Comparison of ENCODE assay signal across 12 cellular contexts in genomic region chr9:70021026-70021571, GRCh38. TPM values are rescaled to one million over a fixed set of nuclear protein-coding genes. Genes with fewer than 3 reads are reported as not detected.
DNase-seq lines count a peak whose midpoint lies in the region; ATAC-seq, FAIRE-seq and TF ChIP-seq lines count a peak whose summit lies in the region.
"Had no signal": no experiment of that assay in that cellular context is flagged by ENCODE, and none has a peak within 500 bp of the region (broad histone marks: within the 10 kb centered on the region; RNA-seq: fewer than 3 reads in every experiment).

No MANE protein-coding gene starts in this region.

- no peak overlapping the region for H3K4me3 Mint-ChIP-seq in GM23338
- H3K4me3 Mint-ChIP-seq: stimulated activated naive B cell treated with anti-CD40 and anti-IgM and Interleukin-4, amounts not matched to agents 10 μg/mL and 1 μg/mL and 100 μg/mL, for 72 hours; T-helper 2 cell treated with Interferon-gamma antibody and Interleukin-4, amounts not matched to agents 5 μg/mL and 100 μg/mL, for 36 hours had no signal

- no peaks in the 10 kb centered on the region for H3F3A ChIP-seq in GM23338 (replicated peaks; ENCODE audit: low read depth)

- TF ChIP-seq POLR2A in right lobe of liver (IDR thresholded peaks at IDR 0.05): no peak

- no peak for TF ChIP-seq CTCF in GM23338 (conservative IDR thresholded peaks at IDR 0.05; ENCODE audit: low read depth in 2 of 2)
- TF ChIP-seq CTCF in right lobe of liver (IDR thresholded peaks at IDR 0.05): no peak

- H3K79me2 ChIP-seq in GM23338 (replicated peaks; ENCODE audit: insufficient read depth): no peaks in the 10 kb centered on the region

- intact Hi-C loops in right lobe of liver (cut with DNase I): no loop called here

- no peaks in the 10 kb centered on the region; the same call in 1 of the 2 replicates for H4K20me1 ChIP-seq in GM23338 (replicated peaks; ENCODE audit: insufficient read depth)

- peaks cover 19% of the 10 kb centered on the region for H3K9me3 Mint-ChIP-seq in GM23338
- H3K9me3 Mint-ChIP-seq: T-helper 2 cell treated with Interferon-gamma antibody and Interleukin-4, amounts not matched to agents 5 μg/mL and 100 μg/mL, for 36 hours had no signal

- no peaks in the 10 kb centered on the region for H3K36me3 ChIP-seq in GM23338 (ENCODE audit: insufficient read depth)
- H3K36me3 ChIP-seq in right lobe of liver: no peaks in the 10 kb centered on the region
- H3K36me3 ChIP-seq: heart left ventricle had no signal

- 64% methylated on average over 5 of the region's 5 CpGs for WGBS in right lobe of liver (ENCODE audit: insufficient coverage, low coverage, low lambda C conversion rate, missing lambda C conversion rate)

- ATAC-seq in GM23338 (no peak), right lobe of liver (no peak), GM21737 (IDR thresholded peaks at IDR 0.05; ENCODE audit: unreplicated experiment) (no peak), HG02870 (IDR thresholded peaks at IDR 0.05; ENCODE audit: unreplicated experiment) (no peak)
- ATAC-seq: heart left ventricle; stimulated activated naive B cell treated with anti-CD40 and anti-IgM and Interleukin-4, amounts not matched to agents 10 μg/mL and 1 μg/mL and 100 μg/mL, for 72 hours had no signal

- peak; percentile 40 for FAIRE-seq in frontal cortex (lab: Jason Lieb, UNC)

- peaks cover 5% of the 10 kb centered on the region; the same call in 1 of the 2 replicates for H3K9me2 ChIP-seq in GM23338 (ENCODE audit: insufficient read depth)

- peaks cover 11% of the 10 kb centered on the region; the same call in 1 of the 2 replicates for H3K4me1 ChIP-seq in GM23338 (ENCODE audit: insufficient read depth)
- H3K4me1 ChIP-seq in right lobe of liver: no peaks in the 10 kb centered on the region
- H3K4me1 ChIP-seq: heart left ventricle had no signal

- DNase-seq in GM23338 (ENCODE audit: low spot score): no peak
- peak; percentile 34 for DNase-seq in T1000 (lab: John Stamatoyannopoulos, UW)
- no peak for DNase-seq in frontal cortex (ENCODE audit: low spot score in 2 of 2)
- DNase-seq in skeletal muscle cell (ENCODE audit: low read depth): peak; percentile 69
- DNase-seq in effector CD4-positive, alpha-beta T cell: no peak
- DNase-seq in right lobe of liver: no peak
- DNase-seq: NCI-H2081 treated with DMSO at 0.1 percent for 48 hours; stimulated activated naive B cell treated with anti-CD40 and anti-IgM and Interleukin-4, amounts not matched to agents 10 μg/mL and 1 μg/mL and 100 μg/mL, for 72 hours had no signal

- 0 out of 2 replicates have a peak overlapping the region, but pooled peaks have one; percentile 44 for H2AFZ ChIP-seq in GM23338

- peaks cover 11% of the 10 kb centered on the region; the same call in 2 of the 3 replicates for H3K36me3 Mint-ChIP-seq in GM23338 (ENCODE audit: low read depth)
- H3K36me3 Mint-ChIP-seq: stimulated activated naive B cell treated with anti-CD40 and anti-IgM and Interleukin-4, amounts not matched to agents 10 μg/mL and 1 μg/mL and 100 μg/mL, for 72 hours had no signal

- no peak overlapping the region for H3K27ac Mint-ChIP-seq in GM23338
- H3K27ac Mint-ChIP-seq: stimulated activated naive B cell treated with anti-CD40 and anti-IgM and Interleukin-4, amounts not matched to agents 10 μg/mL and 1 μg/mL and 100 μg/mL, for 72 hours; T-helper 2 cell treated with Interferon-gamma antibody and Interleukin-4, amounts not matched to agents 5 μg/mL and 100 μg/mL, for 36 hours had no signal

- peaks cover 7% of the 10 kb centered on the region for H3K27me3 Mint-ChIP-seq in GM23338 (ENCODE audit: insufficient read depth, low read depth, poor library complexity)

- H3K4me1 Mint-ChIP-seq in GM23338: peaks cover 8% of the 10 kb centered on the region; the same call in 2 of the 3 replicates
- H3K4me1 Mint-ChIP-seq: stimulated activated naive B cell treated with anti-CD40 and anti-IgM and Interleukin-4, amounts not matched to agents 10 μg/mL and 1 μg/mL and 100 μg/mL, for 72 hours had no signal

- H3K9me3 ChIP-seq in right lobe of liver: no peaks in the 10 kb centered on the region
- H3K9me3 ChIP-seq: heart left ventricle had no signal

- H3K4me2 ChIP-seq in GM23338: no peak overlapping the region

- no peak overlapping the region for H3K27ac ChIP-seq in GM23338 (ENCODE audit: low read depth)
- H3K27ac ChIP-seq in right lobe of liver: no peak overlapping the region
- H3K27ac ChIP-seq: heart left ventricle had no signal

- no peak overlapping the region for H3K4me3 ChIP-seq in GM23338
- no peak overlapping the region for H3K4me3 ChIP-seq in skeletal muscle cell (ENCODE audit: low read depth, low read length)
- H3K4me3 ChIP-seq in right lobe of liver: no peak overlapping the region
- H3K4me3 ChIP-seq: heart left ventricle had no signal

- no peaks in the 10 kb centered on the region for H3K27me3 ChIP-seq in GM23338 (ENCODE audit: insufficient read depth)
- no peaks in the 10 kb centered on the region for H3K27me3 ChIP-seq in right lobe of liver
- H3K27me3 ChIP-seq: heart left ventricle had no signal

TF ChIP-seq in GM23338, 12 proteins besides CTCF, POLR2A, EP300 and RAD21 (continues in another document):
- TF ChIP-seq CREB1 (CRISPR knock-in tag; IDR thresholded peaks at IDR 0.05; ENCODE audit: low read depth): no peak
- no peak for TF ChIP-seq POLR2AphosphoS5 (IDR thresholded peaks at IDR 0.05; ENCODE audit: low read depth)
- TF ChIP-seq ZNF331 (CRISPR knock-in tag; IDR thresholded peaks at IDR 0.05; ENCODE audit: low read depth): no peak
- TF ChIP-seq ETS1 (IDR thresholded peaks at IDR 0.05): no peak
- TF ChIP-seq EZH2phosphoT487 (IDR thresholded peaks at IDR 0.05; ENCODE audit: unreplicated experiment): no peak
- no peak for TF ChIP-seq REST (IDR thresholded peaks at IDR 0.05; ENCODE audit: unreplicated experiment)

RNA-seq across cellular contexts. Expression of gene MAMDC2, which starts 22.5 kb away (rescaled TPM):
- 13.7 and 19.6 TPM in 2 replicates for total RNA-seq in GM23338 (2014; rRNA removed; shearing (Covaris generic))
- polyA plus RNA-seq in GM23338 (2016; fragmentation: Nextera tagmentation; extraction: Ambion mirVana): 6.9 and 7.7 TPM in 2 replicates
- total RNA-seq in frontal cortex: 2.0 TPM
- 1 to 10 TPM in 2 of 6 experiments, under 1 TPM in 3, not detected in 1; 0.22 to 1.6 (median 0.37) TPM for total RNA-seq in right lobe of liver

Comparison
In these comparisons a context has a peak if more than half of its experiments do, and no peak if none do; other contexts are left out.
1. DNase-seq: peak in T1000 (single experiment) and skeletal muscle cell (single experiment); none in GM23338 (single experiment), frontal cortex (0 of 2), effector CD4-positive, alpha-beta T cell (single experiment) and right lobe of liver (0 of 3).